ENCODE assay signal across 22 cellular contexts in the genomic region with DNA sequence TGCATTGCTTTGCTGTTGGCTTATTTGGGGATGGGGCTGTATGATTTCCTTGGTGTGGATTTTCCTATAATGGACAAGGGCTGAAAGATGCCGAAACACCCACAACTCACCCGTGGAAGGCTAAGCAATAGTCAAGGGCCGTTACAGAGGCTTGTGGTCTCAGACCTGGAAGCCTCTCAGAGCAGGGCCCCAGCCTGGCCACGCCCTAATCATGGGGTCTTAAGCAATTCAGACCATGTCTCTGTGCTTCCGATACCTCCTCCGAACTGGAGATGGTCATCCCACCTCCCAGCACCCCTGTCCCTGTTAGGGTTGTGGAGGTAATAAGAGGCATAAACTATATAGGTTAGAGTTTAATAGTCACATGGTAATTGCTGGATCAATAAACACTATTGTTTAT. TPM values are rescaled to one million over a fixed set of nuclear protein-coding genes. Genes with fewer than 3 reads are reported as not detected.
DNase-seq lines count a peak whose midpoint lies in the region; ATAC-seq, FAIRE-seq and TF ChIP-seq lines count a peak whose summit lies in the region.
"Had no signal": no experiment of that assay in that cellular context is flagged by ENCODE, and none has a peak within 500 bp of the region (broad histone marks: within the 10 kb centered on the region; RNA-seq: fewer than 3 reads in every experiment).

No MANE protein-coding gene starts in this region.

- H3K27ac Mint-ChIP-seq in dendritic cell treated with granulocyte-macrophage colony-stimulating factor and Interleukin-4, amounts not matched to agents 40 ng/mL and 50 ng/mL, for 4 days: peak overlapping the region; percentile 77
- H3K27ac Mint-ChIP-seq in natural killer cell: peak overlapping the region in 1 of 2 donors; percentile 60

- WGBS in suprapubic skin: 90% methylated on average over 6 of the region's 6 CpGs

- H3K9me3 Mint-ChIP-seq in dendritic cell treated with granulocyte-macrophage colony-stimulating factor and Interleukin-4, amounts not matched to agents 40 ng/mL and 50 ng/mL, for 4 days: no peaks in the 10 kb centered on the region
- no peaks in the 10 kb centered on the region for H3K9me3 Mint-ChIP-seq in natural killer cell
- H3K9me3 Mint-ChIP-seq: central memory CD8-positive, alpha-beta T cell had no signal

- TF ChIP-seq EP300 in suprapubic skin (IDR thresholded peaks at IDR 0.05): no peak

- H3K27me3 Mint-ChIP-seq in dendritic cell treated with granulocyte-macrophage colony-stimulating factor and Interleukin-4, amounts not matched to agents 40 ng/mL and 50 ng/mL, for 4 days: peaks cover 11% of the 10 kb centered on the region
- peaks cover 0 to 8% of the 10 kb centered on the region in 2 donors for H3K27me3 Mint-ChIP-seq in natural killer cell (ENCODE audit: low read depth in 2 of 2)
- H3K27me3 Mint-ChIP-seq: central memory CD8-positive, alpha-beta T cell had no signal

- H3K9me3 ChIP-seq in muscle layer of duodenum (ENCODE audit: control insufficient read depth in 1 of 2, low read length in 2 of 2): no peaks in the 10 kb centered on the region
- H3K9me3 ChIP-seq in suprapubic skin: no peaks in the 10 kb centered on the region
- no peaks in the 10 kb centered on the region for H3K9me3 ChIP-seq in MG63
- H3K9me3 ChIP-seq: mucosa of descending colon, Peyer's patch, thoracic aorta had no signal

- H3K4me3 Mint-ChIP-seq in dendritic cell treated with granulocyte-macrophage colony-stimulating factor and Interleukin-4, amounts not matched to agents 40 ng/mL and 50 ng/mL, for 4 days: no peak overlapping the region
- no peak overlapping the region for H3K4me3 Mint-ChIP-seq in natural killer cell
- H3K4me3 Mint-ChIP-seq: central memory CD8-positive, alpha-beta T cell had no signal

- no peak for FAIRE-seq in D721Med (lab: Jason Lieb, UNC)
- FAIRE-seq: kidney had no signal

- peaks cover 57% of the 10 kb centered on the region for H3K4me1 Mint-ChIP-seq in dendritic cell treated with granulocyte-macrophage colony-stimulating factor and Interleukin-4, amounts not matched to agents 40 ng/mL and 50 ng/mL, for 4 days (ENCODE audit: low read depth)
- peaks cover 25 to 45% of the 10 kb centered on the region in 2 donors for H3K4me1 Mint-ChIP-seq in natural killer cell

- no peak for ATAC-seq in natural killer cell
- ATAC-seq: mucosa of descending colon, SK-N-SH treated with all-trans-retinoic acid at 6 μM for 48 hours had no signal

- H3K4me1 ChIP-seq in muscle layer of duodenum (ENCODE audit: control insufficient read depth in 1 of 2, insufficient read depth in 2 of 2, low read length in 2 of 2) (peaks cover 0 to 22% of the 10 kb centered on the region in 2 donors), suprapubic skin (peaks cover 40% of the 10 kb centered on the region)

- DNase-seq in activated CD8-positive, alpha-beta memory T cell treated with anti-CD3 and anti-CD28 coated beads, Interleukin-2, amount 50 U/mL, for 48 hours: peak; percentile 45
- DNase-seq in activated CD8-positive, alpha-beta memory T cell treated with anti-CD3 and anti-CD28 coated beads, Interleukin-2, amount 50 U/mL, for 4 hours: no peak
- DNase-seq in suprapubic skin (ENCODE audit: low spot score in 2 of 2) (peak; percentile 41 to 67), natural killer cell (no peak), D721Med (ENCODE audit: insufficient read length, low spot score) (no peak), MG63 (no peak)
- DNase-seq: 8988T; activated CD4-positive, alpha-beta T cell treated with anti-CD3 and anti-CD28 coated beads for 4 hours; activated effector memory CD4-positive, alpha-beta T cell treated with anti-CD3 and anti-CD28 coated beads, Interleukin-2, amount 50 U/mL, for 16 hours; CD4-positive, CD25-positive, alpha-beta regulatory T cell; DND-41; Kasumi-1; kidney; NCI-H2107; stimulated activated CD4-positive, alpha-beta T cell treated with anti-CD3 and anti-CD28 coated beads, Interleukin-4, amount 100 ng/mL, for 24 hours had no signal

- H3K27ac ChIP-seq in muscle layer of duodenum (ENCODE audit: low read length): peak overlapping the region; percentile 79
- H3K27ac ChIP-seq in suprapubic skin: no peak overlapping the region
- H3K27ac ChIP-seq: thoracic aorta had no signal

- TF ChIP-seq CTCF in suprapubic skin (IDR thresholded peaks at IDR 0.05) (no peak), natural killer cell (IDR thresholded peaks at IDR 0.05) (no peak), D721Med (IDR thresholded peaks at IDR 0.05; ENCODE audit: insufficient read depth, missing control alignments) (no peak)

- H3K27me3 ChIP-seq in muscle layer of duodenum (ENCODE audit: low read depth, low read length) (no peaks in the 10 kb centered on the region), suprapubic skin (no peaks in the 10 kb centered on the region), MG63 (peaks cover 15% of the 10 kb centered on the region)
- H3K27me3 ChIP-seq: Peyer's patch had no signal

- intact Hi-C loops in dendritic cell treated with granulocyte-macrophage colony-stimulating factor and Interleukin-4, amounts not matched to agents 40 ng/mL and 50 ng/mL, for 4 days (cut with micrococcal nuclease): no loop called here
- intact Hi-C loops in natural killer cell (cut with micrococcal nuclease): no loop called here

- H3K4me3 ChIP-seq in muscle layer of duodenum (ENCODE audit: low read depth in 1 of 2, low read length in 2 of 2) (peak overlapping the region in 1 of 2 donors; percentile 21), suprapubic skin (no peak overlapping the region), MG63 (no peak overlapping the region)
- H3K4me3 ChIP-seq: mucosa of descending colon, Peyer's patch, thoracic aorta had no signal

- TF ChIP-seq POLR2A in suprapubic skin (IDR thresholded peaks at IDR 0.05): no peak

- H3K36me3 Mint-ChIP-seq in dendritic cell treated with granulocyte-macrophage colony-stimulating factor and Interleukin-4, amounts not matched to agents 40 ng/mL and 50 ng/mL, for 4 days (ENCODE audit: low read depth): peaks cover 66% of the 10 kb centered on the region
- no peaks in the 10 kb centered on the region for H3K36me3 Mint-ChIP-seq in natural killer cell

- H3K36me3 ChIP-seq in muscle layer of duodenum (ENCODE audit: control insufficient read depth in 1 of 2, insufficient read depth in 2 of 2, low read length in 2 of 2): peaks cover 0 to 4% of the 10 kb centered on the region in 2 donors
- no peaks in the 10 kb centered on the region for H3K36me3 ChIP-seq in suprapubic skin
- H3K36me3 ChIP-seq in MG63: no peaks in the 10 kb centered on the region
- H3K36me3 ChIP-seq: thoracic aorta had no signal

RNA-seq across cellular contexts. Expression of gene ABCG1, which starts 3.4 kb away (rescaled TPM):
- total RNA-seq in suprapubic skin (10 to 100 TPM; 32.0 to 54.0 (median 35.2) TPM), natural killer cell (10 to 100 TPM; 10.4 to 14.7 (median 13.8) TPM)
- total RNA-seq in MG63 (2014; rRNA removed; shearing (Covaris generic); ENCODE audit: low replicate concordance): 0.82 and 1.9 TPM in 2 replicates

Comparison
In these comparisons a context has a peak if more than half of its experiments do, and no peak if none do; other contexts are left out.
1. DNase-seq: peak in activated CD8-positive, alpha-beta memory T cell treated with anti-CD3 and anti-CD28 coated beads, Interleukin-2, amount 50 U/mL, for 48 hours (single experiment) and suprapubic skin (2 of 2); none in activated CD8-positive, alpha-beta memory T cell treated with anti-CD3 and anti-CD28 coated beads, Interleukin-2, amount 50 U/mL, for 4 hours (single experiment), natural killer cell (single experiment), D721Med (single experiment) and MG63 (single experiment).